ENCODE assay signal across 10 cellular contexts in the genomic region with DNA sequence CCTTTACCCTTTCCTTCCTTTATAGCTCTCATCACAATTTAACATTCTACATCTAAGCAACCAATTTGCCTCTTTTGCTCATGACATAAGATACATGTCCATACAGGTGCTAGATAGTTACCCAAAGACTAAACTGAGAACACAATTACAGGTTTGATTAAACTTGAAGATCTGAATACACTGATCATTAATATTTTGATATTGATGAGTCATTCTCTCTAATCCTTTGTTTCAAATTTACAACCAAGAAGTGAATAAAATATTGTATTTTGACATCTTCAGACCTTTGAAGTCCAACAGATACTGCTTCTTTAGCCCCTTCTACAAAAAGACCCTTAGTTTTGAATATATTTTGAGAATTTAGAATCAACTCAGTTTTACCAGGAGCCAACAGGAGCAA. TPM values are rescaled to one million over a fixed set of nuclear protein-coding genes. Genes with fewer than 3 reads are reported as not detected.
DNase-seq lines count a peak whose midpoint lies in the region; ATAC-seq and TF ChIP-seq lines count a peak whose summit lies in the region.
"Had no signal": no experiment of that assay in that cellular context is flagged by ENCODE, and none has a peak within 500 bp of the region (broad histone marks: within the 10 kb centered on the region; RNA-seq: fewer than 3 reads in every experiment).

No MANE protein-coding gene starts in this region.

- H3K9me3 Mint-ChIP-seq in GM23338, result no peaks in the 10 kb centered on the region; the same call in 2 of the 3 replicates
- H3K9me3 Mint-ChIP-seq in activated CD8-positive, alpha-beta T cell treated with anti-CD3 and anti-CD28 coated beads, Interleukin-2, amount 10 ng/mL, durations not matched to agents 7 days and 5 days (ENCODE audit: insufficient read depth), result no peaks in the 10 kb centered on the region
- H3K9me3 Mint-ChIP-seq: memory B cell had no signal

- H3K4me1 Mint-ChIP-seq in GM23338, result peaks cover 55% of the 10 kb centered on the region
- H3K4me1 Mint-ChIP-seq in activated CD8-positive, alpha-beta T cell treated with anti-CD3 and anti-CD28 coated beads, Interleukin-2, amount 10 ng/mL, durations not matched to agents 7 days and 5 days (ENCODE audit: low read depth), result peaks cover 63% of the 10 kb centered on the region

- CTCF ChIA-PET in activated CD8-positive, alpha-beta T cell treated with anti-CD3 and anti-CD28 coated beads, Interleukin-2, amount 10 ng/mL, durations not matched to agents 7 days and 5 days (lab: Charles Lee), result interaction anchor here (1.0 to 1.4 kb wide), 7 partner anchors 8 to 505 kb away, joined by 3 to 6 read pairs (median 4); a partner anchor contains a TSS

- peak overlapping the region; percentile 94 for H3K4me2 ChIP-seq in GM23338

- H3K36me3 Mint-ChIP-seq in GM23338 (ENCODE audit: low read depth), result peaks cover 39% of the 10 kb centered on the region
- H3K36me3 Mint-ChIP-seq in activated CD8-positive, alpha-beta T cell treated with anti-CD3 and anti-CD28 coated beads, Interleukin-2, amount 10 ng/mL, durations not matched to agents 7 days and 5 days (ENCODE audit: low read depth), result peaks cover 43% of the 10 kb centered on the region

- no peaks in the 10 kb centered on the region for H3K9me2 ChIP-seq in GM23338 (ENCODE audit: insufficient read depth)

- intact Hi-C loops in lower lobe of right lung (cut with DNase I), result no loop called here

- H3K27me3 ChIP-seq in BE2C (no peaks in the 10 kb centered on the region), GM23338 (ENCODE audit: insufficient read depth) (no peaks in the 10 kb centered on the region), lower lobe of right lung (ENCODE audit: low read depth) (no peaks in the 10 kb centered on the region)

- H3K4me3 ChIP-seq in BE2C (ENCODE audit: low read depth, low read length) (peak overlapping the region; percentile 61), GM23338 (peak overlapping the region; percentile 74), lower lobe of right lung (peak overlapping the region; percentile 92)

- no peak for ATAC-seq in GM23338
- ATAC-seq in activated CD8-positive, alpha-beta T cell treated with anti-CD3 and anti-CD28 coated beads, Interleukin-2, amount 10 ng/mL, durations not matched to agents 7 days and 5 days, result no peak
- ATAC-seq in lower lobe of right lung, result no peak
- no peak for ATAC-seq in GM19324 (IDR thresholded peaks at IDR 0.05; ENCODE audit: low FRiP score, unreplicated experiment)
- no peak for ATAC-seq in omental fat pad (ENCODE audit: low FRiP score)
- ATAC-seq in HG03159 (IDR thresholded peaks at IDR 0.05; ENCODE audit: unreplicated experiment), result no peak

- H3K27me3 Mint-ChIP-seq in GM23338 (ENCODE audit: insufficient read depth, low read depth, poor library complexity), result peaks cover 10% of the 10 kb centered on the region
- no peaks in the 10 kb centered on the region for H3K27me3 Mint-ChIP-seq in activated CD8-positive, alpha-beta T cell treated with anti-CD3 and anti-CD28 coated beads, Interleukin-2, amount 10 ng/mL, durations not matched to agents 7 days and 5 days (ENCODE audit: low read depth)
- H3K27me3 Mint-ChIP-seq: memory B cell had no signal

- H3F3A ChIP-seq in GM23338 (replicated peaks; ENCODE audit: low read depth), result peaks cover 6% of the 10 kb centered on the region; the same call in 1 of the 2 replicates

- H3K4me1 ChIP-seq in BE2C (peaks cover 8% of the 10 kb centered on the region), GM23338 (ENCODE audit: insufficient read depth) (peaks cover 43% of the 10 kb centered on the region), lower lobe of right lung (peaks cover 53% of the 10 kb centered on the region)

- H3K36me3 ChIP-seq in BE2C (peaks cover 30% of the 10 kb centered on the region), GM23338 (ENCODE audit: insufficient read depth) (no peaks in the 10 kb centered on the region), lower lobe of right lung (peaks cover 10% of the 10 kb centered on the region)

- POLR2A ChIA-PET in activated CD8-positive, alpha-beta T cell treated with anti-CD3 and anti-CD28 coated beads, Interleukin-2, amount 10 ng/mL, durations not matched to agents 7 days and 5 days (lab: Charles Lee), result no interaction called here

- H3K27ac Mint-ChIP-seq in GM23338, result peak overlapping the region; percentile 76
- H3K27ac Mint-ChIP-seq in activated CD8-positive, alpha-beta T cell treated with anti-CD3 and anti-CD28 coated beads, Interleukin-2, amount 10 ng/mL, durations not matched to agents 7 days and 5 days, result no peak overlapping the region

- TF ChIP-seq CTCF in BE2C (IDR thresholded peaks at IDR 0.05; ENCODE audit: low read depth, low read length) (no peak), GM23338 (conservative IDR thresholded peaks at IDR 0.05; ENCODE audit: low read depth in 2 of 2) (no peak), lower lobe of right lung (IDR thresholded peaks at IDR 0.05) (no peak), omental fat pad (IDR thresholded peaks at IDR 0.05) (no peak)

- H4K20me1 ChIP-seq in GM23338 (replicated peaks; ENCODE audit: insufficient read depth), result peaks cover 58% of the 10 kb centered on the region

- H3K79me2 ChIP-seq in GM23338 (replicated peaks; ENCODE audit: insufficient read depth), result peaks cover 75% of the 10 kb centered on the region

- H3K9me3 ChIP-seq in BE2C (no peaks in the 10 kb centered on the region), lower lobe of right lung (peaks cover 10% of the 10 kb centered on the region)

- no peak for DNase-seq in BE2C
- no peak for DNase-seq in GM23338 (ENCODE audit: low spot score)
- no peak for DNase-seq in activated CD8-positive, alpha-beta T cell treated with anti-CD3 and anti-CD28 coated beads, Interleukin-2, amount 10 ng/mL, durations not matched to agents 7 days and 5 days
- DNase-seq in lower lobe of right lung, result no peak
- DNase-seq in omental fat pad (ENCODE audit: low spot score), result no peak
- DNase-seq in GDM1 (lab: John Stamatoyannopoulos, UW), result no peak
- DNase-seq: NCI-H446 treated with DMSO at 0.1 percent for 48 hours had no signal

- H3K27ac ChIP-seq in GM23338 (ENCODE audit: low read depth) (no peak overlapping the region), lower lobe of right lung (no peak overlapping the region)

- no peak overlapping the region for H2AFZ ChIP-seq in GM23338

- H3K4me3 Mint-ChIP-seq in GM23338, result peak overlapping the region; percentile 98
- H3K4me3 Mint-ChIP-seq in activated CD8-positive, alpha-beta T cell treated with anti-CD3 and anti-CD28 coated beads, Interleukin-2, amount 10 ng/mL, durations not matched to agents 7 days and 5 days, result peak overlapping the region; percentile 1
- H3K4me3 Mint-ChIP-seq: memory B cell had no signal

TF ChIP-seq in GM23338, 12 proteins besides CTCF, POLR2A, EP300 and RAD21 (continues in another document):
- TF ChIP-seq NANOG (IDR thresholded peaks at IDR 0.05; ENCODE audit: borderline replicate concordance) (no peak), JUNB (IDR thresholded peaks at IDR 0.05; ENCODE audit: unreplicated experiment) (no peak), EZH2 (IDR thresholded peaks at IDR 0.05; ENCODE audit: low read depth, unreplicated experiment) (no peak), ZNF331 (CRISPR knock-in tag; IDR thresholded peaks at IDR 0.05; ENCODE audit: low read depth) (no peak), EZH2phosphoT487 (IDR thresholded peaks at IDR 0.05; ENCODE audit: unreplicated experiment) (no peak), CREB1 (CRISPR knock-in tag; IDR thresholded peaks at IDR 0.05; ENCODE audit: low read depth) (no peak)

RNA-seq across cellular contexts. Expression of a gene that starts 2.6 kb away (rescaled TPM):
- polyA plus RNA-seq in BE2C (2012; ENCODE audit: insufficient read depth, insufficient read length, low read depth), result 156 TPM
- 658 and 693 TPM in 2 replicates for total RNA-seq in GM23338 (2014; rRNA removed; shearing (Covaris generic))
- 996 and 999 TPM in 2 replicates for polyA plus RNA-seq in GM23338 (2016; fragmentation: Nextera tagmentation; extraction: Ambion mirVana)
- total RNA-seq in activated CD8-positive, alpha-beta T cell treated with anti-CD3 and anti-CD28 coated beads, Interleukin-2, amount 10 ng/mL, durations not matched to agents 7 days and 5 days, result 100 to 1,000 TPM; 478 to 488 TPM
- 429 TPM for total RNA-seq in lower lobe of right lung
- 100 to 1,000 TPM; 324 to 488 (median 373) TPM for total RNA-seq in omental fat pad

RNA-seq across cellular contexts. Expression of a gene that starts 50.3 kb away (rescaled TPM):
- polyA plus RNA-seq in BE2C (2012; ENCODE audit: insufficient read depth, insufficient read length, low read depth), result 42.2 TPM
- 19.3 and 21.6 TPM in 2 replicates for total RNA-seq in GM23338 (2014; rRNA removed; shearing (Covaris generic))
- 11.6 and 11.7 TPM in 2 replicates for polyA plus RNA-seq in GM23338 (2016; fragmentation: Nextera tagmentation; extraction: Ambion mirVana)
- total RNA-seq in activated CD8-positive, alpha-beta T cell treated with anti-CD3 and anti-CD28 coated beads, Interleukin-2, amount 10 ng/mL, durations not matched to agents 7 days and 5 days, result 1 to 10 TPM; 5.6 to 6.1 TPM
- total RNA-seq in lower lobe of right lung (12.2 TPM), omental fat pad (10 to 100 TPM; 14.5 to 56.1 (median 28.5) TPM)
